9 cellular contexts compared by ENCODE assay signal in the genomic region with DNA sequence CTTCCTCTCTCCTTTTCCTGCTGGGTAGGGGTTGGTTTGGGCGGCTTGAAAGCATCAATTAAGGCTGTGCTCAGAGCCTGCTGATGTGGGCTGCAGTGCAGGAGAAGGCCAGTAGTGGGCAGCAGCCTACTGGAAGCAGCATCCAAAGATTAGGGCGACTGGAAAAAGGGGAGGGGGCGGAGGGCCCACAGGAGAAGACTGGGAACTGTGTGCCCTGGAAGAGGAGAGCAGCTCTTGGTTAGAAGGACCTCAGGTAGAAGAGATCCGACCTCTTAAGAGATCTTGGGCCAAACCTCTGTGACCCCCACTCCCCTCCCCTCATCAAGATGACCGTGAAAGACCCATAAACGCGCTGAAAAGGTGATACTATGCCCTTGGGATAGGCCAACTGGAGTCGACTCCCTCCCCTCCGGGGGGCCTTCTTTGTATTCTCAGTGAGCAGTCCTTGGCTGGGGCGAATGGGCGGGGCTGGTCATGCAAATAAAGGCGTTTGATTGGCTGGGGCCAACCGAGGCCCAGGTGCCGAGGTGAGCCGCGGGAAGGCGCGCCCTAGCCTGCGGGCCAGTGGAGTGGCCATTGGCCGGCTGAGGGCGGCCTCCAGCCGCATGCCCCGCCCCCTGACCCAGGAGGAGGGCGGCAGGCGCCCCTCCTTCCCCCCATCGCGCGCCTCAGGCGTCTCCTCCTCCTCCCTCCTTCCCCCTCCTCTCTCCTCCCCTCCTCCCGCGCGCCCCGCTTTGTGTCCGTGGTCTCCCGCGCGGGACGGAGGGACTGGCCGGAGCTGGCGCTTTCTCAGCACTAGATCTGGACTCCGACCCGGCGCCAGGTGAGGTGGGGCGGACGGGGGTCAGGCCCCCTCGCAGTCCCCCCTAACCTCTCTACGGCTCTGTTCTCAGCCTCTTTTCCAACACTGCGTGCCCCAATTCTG. TPM values are rescaled to one million over a fixed set of nuclear protein-coding genes. Genes with fewer than 3 reads are reported as not detected.
DNase-seq lines count a peak whose midpoint lies in the region; TF ChIP-seq lines count a peak whose summit lies in the region.
"Had no signal": no experiment of that assay in that cellular context is flagged by ENCODE, and none has a peak within 500 bp of the region (broad histone marks: within the 10 kb centered on the region; RNA-seq: fewer than 3 reads in every experiment).

No MANE protein-coding gene starts in this region.

- H3K4me3 ChIP-seq in HFF-Myc (replicated peaks; ENCODE audit: low read depth, low read length), result peak overlapping the region; percentile 48
- peak overlapping the region; percentile 59 for H3K4me3 ChIP-seq in brain microvascular endothelial cell (ENCODE audit: low read depth, low read length)

- no peaks in the 10 kb centered on the region for H3K36me3 ChIP-seq in brain microvascular endothelial cell (replicated peaks)
- H3K36me3 ChIP-seq: neutrophil had no signal

- peaks cover 10% of the 10 kb centered on the region for H3K36me3 Mint-ChIP-seq in T-helper 2 cell treated with Interferon-gamma antibody and Interleukin-4, amounts not matched to agents 5 μg/mL and 100 μg/mL, for 36 hours (ENCODE audit: low read depth)
- H3K36me3 Mint-ChIP-seq in immature natural killer cell, result peaks cover 0 to 4% (median 0%) of the 10 kb centered on the region in 3 donors

- in situ Hi-C loops in brain microvascular endothelial cell (cut with HindIII; ENCODE audit: low pct_ligation_motif_present, low sequenced_read_pairs), result no loop called here

- TF ChIP-seq CTCF in GM10248 (IDR thresholded peaks at IDR 0.05; ENCODE audit: control extremely low read depth, extremely low read depth, low read depth, missing control alignments) (peak; percentile 83), HFF-Myc (IDR thresholded peaks at IDR 0.05; ENCODE audit: low read depth, low read length, missing control alignments) (peak; percentile 89), brain microvascular endothelial cell (IDR thresholded peaks at IDR 0.05; ENCODE audit: low read depth, low read length, missing control alignments) (peak; percentile 93)

- CTCF ChIA-PET in GM10248 (lab: Yijun Ruan, JAX), result interaction anchor here (0.7 to 2.6 kb wide), 2 partner anchors 10 to 14 kb away, joined by 3 to 9 read pairs; partner anchors contain the start of gene DLG3

- no peaks in the 10 kb centered on the region for H3K9me3 Mint-ChIP-seq in T-helper 2 cell treated with Interferon-gamma antibody and Interleukin-4, amounts not matched to agents 5 μg/mL and 100 μg/mL, for 36 hours
- no peaks in the 10 kb centered on the region for H3K9me3 Mint-ChIP-seq in immature natural killer cell

- peak overlapping the region; percentile 85 for H3K4me3 Mint-ChIP-seq in T-helper 2 cell treated with Interferon-gamma antibody and Interleukin-4, amounts not matched to agents 5 μg/mL and 100 μg/mL, for 36 hours
- peak overlapping the region; percentile 78 to 91 (median 83) for H3K4me3 Mint-ChIP-seq in immature natural killer cell

- H3K27ac Mint-ChIP-seq in T-helper 2 cell treated with Interferon-gamma antibody and Interleukin-4, amounts not matched to agents 5 μg/mL and 100 μg/mL, for 36 hours, result peak overlapping the region; percentile 89
- peak overlapping the region; percentile 67 to 91 (median 84) for H3K27ac Mint-ChIP-seq in immature natural killer cell

- H3K27me3 Mint-ChIP-seq in T-helper 2 cell treated with Interferon-gamma antibody and Interleukin-4, amounts not matched to agents 5 μg/mL and 100 μg/mL, for 36 hours (ENCODE audit: low read depth), result no peaks in the 10 kb centered on the region
- H3K27me3 Mint-ChIP-seq in immature natural killer cell (ENCODE audit: low read depth in 3 of 3), result peaks cover 3 to 6% (median 3%) of the 10 kb centered on the region in 3 donors

- peaks cover 32% of the 10 kb centered on the region for H3K4me1 Mint-ChIP-seq in T-helper 2 cell treated with Interferon-gamma antibody and Interleukin-4, amounts not matched to agents 5 μg/mL and 100 μg/mL, for 36 hours (ENCODE audit: low read depth)
- peaks cover 38 to 39% of the 10 kb centered on the region in 2 donors for H3K4me1 Mint-ChIP-seq in immature natural killer cell

- DNase-seq in GM10248 (ENCODE audit: extremely low spot score) (peak; percentile 63), HFF-Myc (ENCODE audit: extremely low read depth, low read depth) (no peak), NCI-H1436 (lab: John Stamatoyannopoulos, UW) (peak; percentile 98), brain microvascular endothelial cell (peak; percentile 49), immature natural killer cell (peak; percentile 62 to 69 (median 64)), COLO829 (ENCODE audit: low spot score) (no peak)
- peak; percentile 70 for DNase-seq in T-helper 2 cell treated with Interferon-gamma antibody and Interleukin-4, amounts not matched to agents 5 μg/mL and 100 μg/mL, for 36 hours (ENCODE audit: low spot score)
- DNase-seq in stimulated activated CD4-positive, alpha-beta T cell treated with anti-CD3 and anti-CD28 coated beads, Interleukin-1b, Interleukin-23, amount 100 ng/mL, for 48 hours, result peak; percentile 65

- no peak overlapping the region for H3K27ac ChIP-seq in brain microvascular endothelial cell
- H3K27ac ChIP-seq: neutrophil had no signal

- no peaks in the 10 kb centered on the region for H3K27me3 ChIP-seq in brain microvascular endothelial cell (replicated peaks)

- POLR2A ChIA-PET in GM10248 (lab: Yijun Ruan, JAX), result interaction anchor here (0.5 kb wide), 1 partner anchor 210 kb away, joined by 3 read pairs; no protein-coding TSS in a partner anchor

RNA-seq across cellular contexts. Expression of gene DLG3, which starts 10.1 kb away (rescaled TPM):
- polyA plus RNA-seq in immature natural killer cell, result 1 to 10 TPM; 1.9 to 9.9 (median 6.6) TPM

RNA-seq across cellular contexts. Expression of gene GDPD2, which starts 31.6 kb away (rescaled TPM):
- not detected for polyA plus RNA-seq in immature natural killer cell

Comparison
In these comparisons a context has a peak if more than half of its experiments do, and no peak if none do; other contexts are left out.
1. DNase-seq: peak in GM10248 (single experiment), NCI-H1436 (single experiment), T-helper 2 cell treated with Interferon-gamma antibody and Interleukin-4, amounts not matched to agents 5 μg/mL and 100 μg/mL, for 36 hours (single experiment), brain microvascular endothelial cell (single experiment), immature natural killer cell (3 of 3) and stimulated activated CD4-positive, alpha-beta T cell treated with anti-CD3 and anti-CD28 coated beads, Interleukin-1b, Interleukin-23, amount 100 ng/mL, for 48 hours (single experiment); none in HFF-Myc (single experiment) and COLO829 (single experiment).
2. Peak in every context shown above with its lines, with median percentiles within 50 percentile points of each other: CTCF ChIP-seq.